In genomic region chr11:7512525-7513209, GRCh38 we compare ENCODE assay signal across 8 cellular contexts. TPM values are rescaled to one million over a fixed set of nuclear protein-coding genes. Genes with fewer than 3 reads are reported as not detected.
DNase-seq lines count a peak whose midpoint lies in the region; ATAC-seq and TF ChIP-seq lines count a peak whose summit lies in the region.

No MANE protein-coding gene starts in this region.

- peaks cover 0 to 17% (median 11%) of the 10 kb centered on the region in 11 experiments; a peak in 9 of 22 replicates for H3K27me3 ChIP-seq in BLaER1 treated with 17β-estradiol and CSF1 and Interleukin-3, amounts not matched to agents 10 nM and 100 nM
- no peaks in the 10 kb centered on the region for H3K27me3 ChIP-seq in esophagus squamous epithelium
- H3K27me3 ChIP-seq in naive thymus-derived CD4-positive, alpha-beta T cell (ENCODE audit: control insufficient read depth in 2 of 2, insufficient read depth in 2 of 2, low read length in 2 of 2), result no peaks in the 10 kb centered on the region

- intact Hi-C loops in esophagus squamous epithelium (cut with DNase I), result no loop called here
- intact Hi-C loops in naive thymus-derived CD4-positive, alpha-beta T cell (cut with micrococcal nuclease), result loop anchor here (1.0 to 10.0 kb wide), 21 partner anchors 15 to 1820 kb away; partner anchors contain the start of genes EIF3F (in 2 of the 2), FHIP1B (in 2 of the 2), ARFIP2 (in 1 of the 2) and CNGA4 (in 1 of the 2)

- CTCF ChIA-PET in naive thymus-derived CD4-positive, alpha-beta T cell (lab: Charles Lee), result interaction anchor here (0.5 to 6.0 kb wide), 17 partner anchors 9 to 253 kb away, joined by 3 to 50 read pairs (median 4); partner anchors contain the start of gene OLFML1

- DNase-seq in SW480 (ENCODE audit: low spot score), result peak; percentile 14
- peak; percentile 36 for DNase-seq in esophagus squamous epithelium (lab: John Stamatoyannopoulos, UW)
- DNase-seq in naive thymus-derived CD4-positive, alpha-beta T cell, result peak in 7 of 9 donors; percentile 20 to 45 (median 36)
- DNase-seq in NCI-H748 (lab: John Stamatoyannopoulos, UW; ENCODE audit: unreplicated experiment), result no peak
- no peak for DNase-seq in DMS153 treated with DMSO at 0.1 percent for 48 hours (lab: John Stamatoyannopoulos, UW; ENCODE audit: unreplicated experiment)

- TF ChIP-seq POLR2A in esophagus squamous epithelium (IDR thresholded peaks at IDR 0.05), result peak in 1 of 4 donors; percentile 10

- H3K4me1 ChIP-seq in BLaER1 treated with 17β-estradiol and CSF1 and Interleukin-3, amounts not matched to agents 10 nM and 100 nM, result peaks cover 37 to 55% (median 43%) of the 10 kb centered on the region in 10 experiments
- peaks cover 17 to 49% (median 20%) of the 10 kb centered on the region in 3 donors for H3K4me1 ChIP-seq in esophagus squamous epithelium
- H3K4me1 ChIP-seq in naive thymus-derived CD4-positive, alpha-beta T cell (ENCODE audit: control insufficient read depth in 2 of 2, insufficient read depth in 2 of 2, low read length in 2 of 2), result peaks cover 4 to 39% of the 10 kb centered on the region in 2 donors

- H3K4me2 ChIP-seq in BLaER1 treated with 17β-estradiol and CSF1 and Interleukin-3, amounts not matched to agents 10 nM and 100 nM, result peak overlapping the region; percentile 86 to 98 (median 94)

- no peak for TF ChIP-seq CTCF in esophagus squamous epithelium (IDR thresholded peaks at IDR 0.05)

- WGBS in esophagus squamous epithelium, 2 donors, result 6 to 10% methylated on average over 14 of the region's 17 CpGs

- H3K9me3 Mint-ChIP-seq in naive thymus-derived CD4-positive, alpha-beta T cell, result no peaks in the 10 kb centered on the region

- peak overlapping the region; percentile 76 to 94 (median 86) for H3K4me3 ChIP-seq in BLaER1 treated with 17β-estradiol and CSF1 and Interleukin-3, amounts not matched to agents 10 nM and 100 nM
- peak overlapping the region; percentile 66 to 85 (median 78) for H3K4me3 ChIP-seq in esophagus squamous epithelium
- peak overlapping the region; percentile 94 for H3K4me3 ChIP-seq in naive thymus-derived CD4-positive, alpha-beta T cell (ENCODE audit: low read length)

- H3K36me3 Mint-ChIP-seq in naive thymus-derived CD4-positive, alpha-beta T cell, result peaks cover 0 to 10% (median 0%) of the 10 kb centered on the region in 5 donors

- peak overlapping the region; percentile 93 to 99 (median 97) for H3K27ac ChIP-seq in BLaER1 treated with 17β-estradiol and CSF1 and Interleukin-3, amounts not matched to agents 10 nM and 100 nM
- peak overlapping the region; percentile 93 to 97 (median 94) for H3K27ac ChIP-seq in esophagus squamous epithelium
- H3K27ac ChIP-seq in naive thymus-derived CD4-positive, alpha-beta T cell (ENCODE audit: low read depth, low read length), result peak overlapping the region; percentile 91

- H3K27me3 Mint-ChIP-seq in naive thymus-derived CD4-positive, alpha-beta T cell, result peaks cover 0 to 23% (median 0%) of the 10 kb centered on the region in 5 donors

- H3K4me3 Mint-ChIP-seq in naive thymus-derived CD4-positive, alpha-beta T cell, result peak overlapping the region; percentile 92 to 98 (median 95)

- peak overlapping the region in 8 of 9 donors; percentile 86 to 98 (median 96) for H3K27ac Mint-ChIP-seq in naive thymus-derived CD4-positive, alpha-beta T cell

- H3K9ac ChIP-seq in BLaER1 treated with 17β-estradiol and CSF1 and Interleukin-3, amounts not matched to agents 10 nM and 100 nM, result peak overlapping the region; percentile 86 to 95 (median 91)

- POLR2A ChIA-PET in naive thymus-derived CD4-positive, alpha-beta T cell (lab: Charles Lee), result interaction anchor here (0.9 to 7.1 kb wide), 7 partner anchors 11 to 34 kb away, joined by 3 to 45 read pairs (median 6); no protein-coding TSS in a partner anchor

- ATAC-seq in GM19025 (IDR thresholded peaks at IDR 0.05; ENCODE audit: low read depth, unreplicated experiment), result peak; percentile 50
- ATAC-seq in HG03135 (IDR thresholded peaks at IDR 0.05; ENCODE audit: unreplicated experiment), result peak; percentile 73
- peak; percentile 41 for ATAC-seq in naive thymus-derived CD4-positive, alpha-beta T cell

- H4K20me1 ChIP-seq in BLaER1 treated with 17β-estradiol and CSF1 and Interleukin-3, amounts not matched to agents 10 nM and 100 nM, result peaks cover 0 to 24% (median 0%) of the 10 kb centered on the region in 11 experiments; a peak in 5 of 22 replicates

- H3K36me3 ChIP-seq in BLaER1 treated with 17β-estradiol and CSF1 and Interleukin-3, amounts not matched to agents 10 nM and 100 nM, result no peaks in the 10 kb centered on the region
- H3K36me3 ChIP-seq in esophagus squamous epithelium, result no peaks in the 10 kb centered on the region
- H3K36me3 ChIP-seq in naive thymus-derived CD4-positive, alpha-beta T cell (ENCODE audit: control insufficient read depth in 2 of 3, insufficient read depth in 3 of 3, low read length in 3 of 3), result peaks cover 0 to 5% (median 0%) of the 10 kb centered on the region in 3 experiments

- H3K4me1 Mint-ChIP-seq in naive thymus-derived CD4-positive, alpha-beta T cell, result peaks cover 11 to 60% (median 46%) of the 10 kb centered on the region in 7 donors

- peaks cover 0 to 6% (median under 1%) of the 10 kb centered on the region in 11 experiments; a peak in 9 of 22 replicates for H3K9me3 ChIP-seq in BLaER1 treated with 17β-estradiol and CSF1 and Interleukin-3, amounts not matched to agents 10 nM and 100 nM (replicated peaks in 1 of 11)
- no peaks in the 10 kb centered on the region for H3K9me3 ChIP-seq in esophagus squamous epithelium
- H3K9me3 ChIP-seq in naive thymus-derived CD4-positive, alpha-beta T cell (ENCODE audit: control insufficient read depth in 2 of 3, low read length in 3 of 3), result no peaks in the 10 kb centered on the region

RNA-seq across cellular contexts. Expression of gene PPFIBP2, which starts 1.1 kb away (rescaled TPM):
- total RNA-seq in esophagus squamous epithelium, result 10 to 100 TPM; 28.1 to 61.1 (median 49.4) TPM
- 10 to 100 TPM in 4 of 5 experiments, 1 to 10 TPM in 1; 5.7 to 55.6 (median 45.9) TPM for total RNA-seq in naive thymus-derived CD4-positive, alpha-beta T cell
- 10 to 100 TPM in 1 of 2 donors, 1 to 10 TPM in 1; 7.0 to 29.4 TPM for polyA plus RNA-seq in naive thymus-derived CD4-positive, alpha-beta T cell

RNA-seq across cellular contexts. Expression of gene OLFML1, which starts 27.4 kb away (rescaled TPM):
- total RNA-seq in esophagus squamous epithelium, result 1 to 10 TPM in 2 of 4 donors, under 1 TPM in 1, not detected in 1; 0.35 to 6.3 (median 2.4) TPM
- not detected for total RNA-seq in naive thymus-derived CD4-positive, alpha-beta T cell
- polyA plus RNA-seq in naive thymus-derived CD4-positive, alpha-beta T cell, result under 1 TPM in 1 of 2 donors, not detected in 1; 0.18 TPM

Comparison
In these comparisons a context has a peak if more than half of its experiments do, and no peak if none do; other contexts are left out.
1. DNase-seq: peak in SW480 (single experiment), esophagus squamous epithelium (single experiment) and naive thymus-derived CD4-positive, alpha-beta T cell (7 of 9); none in NCI-H748 (single experiment) and DMS153 treated with DMSO at 0.1 percent for 48 hours (single experiment).
2. Peak in every context shown above with its lines, with median percentiles within 50 percentile points of each other: H3K27ac ChIP-seq, H3K4me3 ChIP-seq and ATAC-seq.